In the genomic region with DNA sequence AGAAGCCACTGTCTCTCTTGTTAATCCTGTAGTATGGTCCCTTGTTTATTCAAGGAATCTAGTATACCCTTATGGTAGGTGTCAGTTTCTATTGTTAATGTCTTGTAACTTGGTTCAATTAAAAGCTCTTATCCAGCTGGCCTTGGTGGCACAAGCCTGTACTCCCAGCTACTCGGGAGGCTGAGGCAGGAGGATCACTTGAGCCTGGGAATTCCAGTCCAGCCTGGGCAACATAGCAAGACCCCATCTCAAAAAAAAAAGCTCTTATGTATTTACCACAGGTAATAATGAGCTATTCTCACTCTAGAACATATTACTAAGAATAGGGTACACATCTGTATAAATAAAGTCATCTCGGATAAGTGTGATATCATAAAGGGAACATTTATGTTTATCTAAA, we compare ENCODE assay signal across 28 cellular contexts.
"Had no signal": no experiment of that assay in that cellular context is flagged by ENCODE, and none has a peak within 500 bp of the region (broad histone marks: within the 10 kb centered on the region; RNA-seq: fewer than 3 reads in every experiment).

No MANE protein-coding gene starts in this region.

- H3K27me3 Mint-ChIP-seq: dendritic cell treated with granulocyte-macrophage colony-stimulating factor and Interleukin-4, amounts not matched to agents 40 ng/mL and 50 ng/mL, for 4 days; effector memory CD8-positive, alpha-beta T cell; naive B cell had no signal

- H3K4me1 ChIP-seq: colonic mucosa, esophagus squamous epithelium, gastrocnemius medialis, heart right ventricle, left lung, lower lobe of right lung had no signal

- ATAC-seq: effector memory CD8-positive, alpha-beta T cell; esophagus mucosa; gastrocnemius medialis; heart right ventricle; left cardiac atrium; left lung; left ventricle myocardium superior; lower lobe of right lung; mucosa of descending colon had no signal

- FAIRE-seq: endometrium, islet of Langerhans, keratinocyte had no signal

- H3K36me3 ChIP-seq: colonic mucosa had no signal

- H3K36me3 Mint-ChIP-seq: mesothelial cell of epicardium had no signal

- H3K9me3 ChIP-seq: colonic mucosa, esophagus squamous epithelium, gastrocnemius medialis, heart right ventricle, left lung, lower lobe of right lung, mucosa of descending colon had no signal

- H3K4me1 Mint-ChIP-seq: naive B cell had no signal

- H3K9me3 Mint-ChIP-seq: dendritic cell treated with granulocyte-macrophage colony-stimulating factor and Interleukin-4, amounts not matched to agents 40 ng/mL and 50 ng/mL, for 4 days; effector memory CD8-positive, alpha-beta T cell; endodermal cell; mesothelial cell of epicardium; naive B cell had no signal

- H3K4me3 ChIP-seq: colonic mucosa, esophagus squamous epithelium, gastrocnemius medialis, heart right ventricle, left lung, lower lobe of right lung, mucosa of descending colon had no signal

- DNase-seq: colonic mucosa; cortex of kidney; effector CD8-positive, alpha-beta T cell; effector memory CD8-positive, alpha-beta T cell; endodermal cell; erythroblast; esophagus squamous epithelium; foreskin fibroblast; foreskin melanocyte; gastrocnemius medialis; glutamatergic neuron; head of caudate nucleus; heart right ventricle; hippocampal formation; left cardiac atrium; left lung; left ventricle myocardium superior; lower lobe of right lung; mesenchymal stem cell; mucosa of descending colon; naive B cell had no signal

- H3K4me3 Mint-ChIP-seq: dendritic cell treated with granulocyte-macrophage colony-stimulating factor and Interleukin-4, amounts not matched to agents 40 ng/mL and 50 ng/mL, for 4 days; effector memory CD8-positive, alpha-beta T cell; endodermal cell; mesothelial cell of epicardium; naive B cell had no signal

- H3K27me3 ChIP-seq: colonic mucosa, esophagus squamous epithelium, gastrocnemius medialis, heart right ventricle, left lung had no signal

- H3K27ac Mint-ChIP-seq: dendritic cell treated with granulocyte-macrophage colony-stimulating factor and Interleukin-4, amounts not matched to agents 40 ng/mL and 50 ng/mL, for 4 days; endodermal cell; mesothelial cell of epicardium; naive B cell had no signal

- H3K27ac ChIP-seq: colonic mucosa, epithelial cell of prostate, esophagus squamous epithelium, gastrocnemius medialis, heart right ventricle, left lung, lower lobe of right lung had no signal
